ENCODE assay signal across 9 cellular contexts in genomic region chrX:1582686-1583437, GRCh38. TPM values are rescaled to one million over a fixed set of nuclear protein-coding genes. Genes with fewer than 3 reads are reported as not detected.
DNase-seq lines count a peak whose midpoint lies in the region; ATAC-seq and TF ChIP-seq lines count a peak whose summit lies in the region.
"Had no signal": no experiment of that assay in that cellular context is flagged by ENCODE, and none has a peak within 500 bp of the region (broad histone marks: within the 10 kb centered on the region; RNA-seq: fewer than 3 reads in every experiment).

No MANE protein-coding gene starts in this region.

- ATAC-seq in GM21576 (IDR thresholded peaks at IDR 0.05; ENCODE audit: unreplicated experiment) (peak; percentile 65), body of pancreas (no peak), gastroesophageal sphincter (no peak)

- no peak for TF ChIP-seq POLR2A in body of pancreas (IDR thresholded peaks at IDR 0.05)
- no peak for TF ChIP-seq POLR2A in gastroesophageal sphincter (IDR thresholded peaks at IDR 0.05)

- H3K4me1 ChIP-seq in body of pancreas: no peaks in the 10 kb centered on the region
- H3K4me1 ChIP-seq in gastroesophageal sphincter: no peaks in the 10 kb centered on the region

- no peaks in the 10 kb centered on the region for H3K9me3 ChIP-seq in body of pancreas
- H3K9me3 ChIP-seq in gastroesophageal sphincter: no peaks in the 10 kb centered on the region

- H3K27me3 ChIP-seq in body of pancreas (no peaks in the 10 kb centered on the region), gastroesophageal sphincter (peaks cover 4% of the 10 kb centered on the region)

- H3K27ac ChIP-seq in body of pancreas: no peak overlapping the region
- H3K27ac ChIP-seq in gastroesophageal sphincter: no peak overlapping the region

- no peak overlapping the region for H3K4me3 ChIP-seq in body of pancreas
- H3K4me3 ChIP-seq in gastroesophageal sphincter: no peak overlapping the region

- TF ChIP-seq EP300 in gastroesophageal sphincter (IDR thresholded peaks at IDR 0.05): no peak

- H3K36me3 ChIP-seq in body of pancreas (replicated peaks in 1 of 2; ENCODE audit: insufficient read depth in 1 of 2, low read depth in 2 of 2) (no peaks in the 10 kb centered on the region), gastroesophageal sphincter (no peaks in the 10 kb centered on the region)

- DNase-seq in EL (peak; percentile 70), NCI-H2196 treated with DMSO at 0.1 percent for 48 hours (lab: John Stamatoyannopoulos, UW; ENCODE audit: unreplicated experiment) (peak; percentile 37), mesenteric fat pad (ENCODE audit: low spot score) (peak; percentile 47), NCI-H146 treated with DMSO at 0.1 percent for 48 hours (lab: John Stamatoyannopoulos, UW; ENCODE audit: unreplicated experiment) (no peak), body of pancreas (no peak)
- DNase-seq in activated CD8-positive, alpha-beta memory T cell treated with anti-CD3 and anti-CD28 coated beads, Interleukin-2, amount 50 U/mL, for 24 hours (ENCODE audit: extremely low read depth): peak; percentile 48

- 28 to 33% methylated on average over 26 of the region's 27 CpGs for WGBS in body of pancreas, 2 donors
- WGBS in gastroesophageal sphincter (ENCODE audit: low coverage in 1 of 2), 2 donors: 49 to 59% methylated on average over 14 to 24 of the region's 27 CpGs

- TF ChIP-seq CTCF in body of pancreas (IDR thresholded peaks at IDR 0.05) (no peak), gastroesophageal sphincter (IDR thresholded peaks at IDR 0.05) (no peak)

- intact Hi-C loops in body of pancreas (cut with DNase I): no loop called here

RNA-seq across cellular contexts. Expression of gene AKAP17A, which starts 8.5 kb away (rescaled TPM):
- total RNA-seq in mesenteric fat pad (31.4 TPM), body of pancreas (100 to 1,000 TPM in 1 of 2 donors, 10 to 100 TPM in 1; 55.5 to 162 TPM), gastroesophageal sphincter (10 to 100 TPM; 18.1 to 40.8 (median 29.6) TPM)

RNA-seq across cellular contexts. Expression of gene ASMT, which starts 32.0 kb away (rescaled TPM):
- total RNA-seq in mesenteric fat pad: not detected
- total RNA-seq in body of pancreas: not detected
- total RNA-seq in gastroesophageal sphincter: 1 to 10 TPM in 1 of 4 donors, not detected in 3; 1.4 TPM

RNA-seq across cellular contexts. Expression of gene P2RY8, which starts 45.9 kb away (rescaled TPM):
- 2.5 TPM for total RNA-seq in mesenteric fat pad
- total RNA-seq in body of pancreas: under 1 TPM; 0.66 to 0.78 TPM
- total RNA-seq in gastroesophageal sphincter: 1 to 10 TPM in 3 of 4 donors, under 1 TPM in 1; 0.81 to 2.7 (median 1.8) TPM
- total RNA-seq: temporal lobe had no signal

Comparison
In these comparisons a context has a peak if more than half of its experiments do, and no peak if none do; other contexts are left out.
1. DNase-seq: peak in EL (single experiment), NCI-H2196 treated with DMSO at 0.1 percent for 48 hours (single experiment), activated CD8-positive, alpha-beta memory T cell treated with anti-CD3 and anti-CD28 coated beads, Interleukin-2, amount 50 U/mL, for 24 hours (single experiment) and mesenteric fat pad (single experiment); none in NCI-H146 treated with DMSO at 0.1 percent for 48 hours (single experiment) and body of pancreas (0 of 4).